ENCODE assay signal across 9 cellular contexts in the genomic region with DNA sequence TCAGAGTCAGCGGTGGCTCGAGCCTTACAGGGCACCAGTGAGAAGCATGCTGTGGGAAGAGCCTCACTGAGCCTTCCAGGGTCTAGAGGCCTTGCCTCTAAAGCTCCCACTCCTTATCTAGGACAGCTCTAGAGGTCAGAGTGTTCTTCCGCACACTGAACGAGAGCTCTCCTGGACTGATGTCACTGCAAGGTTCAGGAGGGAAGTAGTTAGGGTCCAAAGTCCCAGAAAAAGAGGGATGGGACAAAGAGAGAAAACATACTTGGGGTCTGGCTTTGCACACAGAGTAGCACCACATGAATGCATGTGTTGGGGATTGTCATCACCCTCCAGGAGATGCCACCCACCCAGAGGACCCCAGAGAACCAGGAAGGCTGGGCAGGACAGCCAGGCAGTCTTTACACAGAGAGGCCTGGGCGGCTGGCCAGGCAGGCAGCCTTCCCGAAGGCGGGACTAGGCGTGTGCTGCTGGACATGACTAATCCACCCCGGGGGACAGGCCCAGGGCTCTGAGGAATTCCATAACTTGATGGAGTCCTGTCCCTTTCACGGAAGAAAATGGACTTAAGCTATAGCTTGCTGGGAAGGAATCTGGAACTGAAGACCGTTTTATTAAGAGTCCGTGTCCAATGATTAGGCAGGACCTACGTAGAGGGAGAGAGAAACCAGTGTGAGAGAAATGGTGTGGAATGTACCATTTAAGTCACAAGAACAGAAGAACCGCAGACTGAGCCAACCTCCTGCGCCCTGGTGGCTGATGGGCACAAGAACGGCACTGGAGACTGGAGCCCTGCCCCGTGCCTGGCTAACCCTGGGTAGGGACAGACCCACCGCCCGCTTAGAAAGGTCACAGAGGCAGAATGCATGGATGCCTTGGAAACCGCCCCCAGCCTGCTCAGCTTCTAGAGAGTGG. TPM values are rescaled to one million over a fixed set of nuclear protein-coding genes. Genes with fewer than 3 reads are reported as not detected.
DNase-seq lines count a peak whose midpoint lies in the region; ATAC-seq, FAIRE-seq and TF ChIP-seq lines count a peak whose summit lies in the region.
"Had no signal": no experiment of that assay in that cellular context is flagged by ENCODE, and none has a peak within 500 bp of the region (broad histone marks: within the 10 kb centered on the region; RNA-seq: fewer than 3 reads in every experiment).

No MANE protein-coding gene starts in this region.

- no peaks in the 10 kb centered on the region for H3K79me2 ChIP-seq in HepG2 (ENCODE audit: insufficient read depth, low read length)

- DNase-seq in HT1080 (ENCODE audit: low read depth) (peak; percentile 84), choroid plexus epithelial cell (ENCODE audit: low read depth) (peak; percentile 92), HepG2 (ENCODE audit: low spot score) (no peak), suprapubic skin (ENCODE audit: low spot score in 2 of 2) (peak in 1 of 2 donors; percentile 90), NCI-H146 treated with DMSO at 0.1 percent for 48 hours (lab: John Stamatoyannopoulos, UW; ENCODE audit: unreplicated experiment) (no peak), NCI-H1092 treated with DMSO at 0.1 percent for 48 hours (lab: John Stamatoyannopoulos, UW) (no peak), DMS53 treated with DMSO at 0.1 percent for 48 hours (lab: John Stamatoyannopoulos, UW; ENCODE audit: unreplicated experiment) (no peak)
- DNase-seq: naive thymus-derived CD8-positive, alpha-beta T cell had no signal

- in situ Hi-C loops in HepG2 (cut with HindIII; ENCODE audit: extremely low pct_ligation_motif_present, low pct_unique_long_range_greater_than_20kb), result no loop called here

- WGBS in HepG2 (ENCODE audit: low lambda C conversion rate), result 78% methylated on average over 19 of the region's 20 CpGs
- 50% methylated on average over 15 of the region's 20 CpGs for WGBS in suprapubic skin

- no peak for TF ChIP-seq POLR2A in HepG2 (IDR thresholded peaks at IDR 0.05; ENCODE audit: insufficient read depth in 1 of 2, low read depth in 2 of 2, low read length in 2 of 2)
- no peak for TF ChIP-seq POLR2A in suprapubic skin (IDR thresholded peaks at IDR 0.05)

- H3K9me3 ChIP-seq in HepG2 (ENCODE audit: low read length), result no peaks in the 10 kb centered on the region
- H3K9me3 ChIP-seq in suprapubic skin, result no peaks in the 10 kb centered on the region

- FAIRE-seq in HepG2 (lab: Jason Lieb, UNC), result peak; percentile 39

- TF ChIP-seq EP300 in HepG2 (IDR thresholded peaks at IDR 0.05; ENCODE audit: low read depth in 2 of 2, low read length in 2 of 2) (no peak), HepG2 (CRISPR knock-in tag; IDR thresholded peaks at IDR 0.05; ENCODE audit: borderline replicate concordance) (no peak), suprapubic skin (IDR thresholded peaks at IDR 0.05) (no peak)

- no peak overlapping the region for H3K9ac ChIP-seq in HepG2 (ENCODE audit: insufficient read depth, low read depth, low read length)

- H4K20me1 ChIP-seq in HepG2 (ENCODE audit: insufficient read depth, low read length), result peaks cover 49% of the 10 kb centered on the region; the same call in 1 of the 2 replicates

- H3K27me3 ChIP-seq in HepG2 (ENCODE audit: control insufficient read depth in 1 of 2, insufficient read depth in 2 of 2, low read length in 2 of 2) (no peaks in the 10 kb centered on the region), suprapubic skin (no peaks in the 10 kb centered on the region)

- peaks cover 39 to 88% of the 10 kb centered on the region in 2 experiments for H3K36me3 ChIP-seq in HepG2 (replicated peaks in 1 of 2; ENCODE audit: control insufficient read depth in 1 of 2, insufficient read depth in 2 of 2, low read length in 2 of 2)
- peaks cover 68% of the 10 kb centered on the region for H3K36me3 ChIP-seq in suprapubic skin

- H3K4me1 ChIP-seq in HepG2 (ENCODE audit: insufficient read depth, low read length) (peaks cover 40% of the 10 kb centered on the region), suprapubic skin (peaks cover 76% of the 10 kb centered on the region)

- H3K4me2 ChIP-seq in HepG2 (ENCODE audit: low read depth, low read length), result no peak overlapping the region

- POLR2A ChIA-PET in HepG2 (lab: Yijun Ruan, JAX), result interaction anchor here (0.6 to 1.4 kb wide), 2 partner anchors 23 to 68 kb away, joined by 3 to 4 read pairs; no protein-coding TSS in a partner anchor

- no TSS peak for BruUV-seq in HepG2 (replicated peaks; lab: Mats Ljungman, UMichigan)

- H3K27ac ChIP-seq in HepG2 (ENCODE audit: extremely low read length, insufficient read depth, low read length) (peak overlapping the region; percentile 38), suprapubic skin (peak overlapping the region; percentile 86)

- no peak overlapping the region for H2AFZ ChIP-seq in HepG2 (ENCODE audit: low read length)

- intact Hi-C loops in HepG2 (cut with micrococcal nuclease; ENCODE audit: unreplicated experiment), result loop anchor here (5.0 kb wide), 1 partner anchor 72 kb away; no protein-coding TSS in a partner anchor

- peak; percentile 16 for ATAC-seq in HepG2
- ATAC-seq in GM18502 (IDR thresholded peaks at IDR 0.05; ENCODE audit: poor library complexity, unreplicated experiment), result no peak
- ATAC-seq: naive thymus-derived CD8-positive, alpha-beta T cell had no signal

- CTCF ChIA-PET in HepG2 (lab: Yijun Ruan, JAX; ENCODE audit: low intra/inter-chr PET ratio, low total read pairs), result no interaction called here

- no peak for TF ChIP-seq RAD21 in HepG2 (CRISPR knock-in tag; IDR thresholded peaks at IDR 0.05)

- TF ChIP-seq CTCF in choroid plexus epithelial cell (conservative IDR thresholded peaks at IDR 0.05; ENCODE audit: low read depth, low read length) (peak; percentile 11), HepG2 (CRISPR knock-in tag; IDR thresholded peaks at IDR 0.05) (no peak), suprapubic skin (IDR thresholded peaks at IDR 0.05) (no peak)

- H3K4me3 ChIP-seq in choroid plexus epithelial cell (ENCODE audit: low read depth, low read length) (no peak overlapping the region), HepG2 (replicated peaks in 1 of 3; ENCODE audit: insufficient read depth in 1 of 3, low read depth in 2 of 3, low read length in 3 of 3) (no peak overlapping the region), suprapubic skin (no peak overlapping the region)

RNA-seq across cellular contexts. Expression of a gene that starts 16.7 kb away (rescaled TPM):
- total RNA-seq in HT1080 (2014; rRNA removed; shearing (Covaris generic)), result not detected in 2 replicates
- polyA plus RNA-seq in HT1080 (2015; cell fraction: cytosol; rRNA removed), result 0.03 and 0.20 TPM in 2 replicates
- 0.87 TPM in 1 of 2 replicates, not detected in the other for polyA plus RNA-seq in HT1080 (2015; cell fraction: nucleus; rRNA removed)
- 0.07 TPM in 1 of 2 replicates, not detected in the other for total RNA-seq in HepG2 (2016; rRNA removed; fragmentation: Illumina TruSeq; extraction: Trizol)
- total RNA-seq in HepG2 (2016; cell fraction: cytosol; rRNA removed; fragmentation: Illumina TruSeq; extraction: Trizol; ENCODE audit: low read depth), result not detected in 2 replicates
- 0.06 TPM in 1 of 2 replicates, not detected in the other for total RNA-seq in HepG2 (2016; cell fraction: insoluble cytoplasmic fraction; rRNA removed; fragmentation: Illumina TruSeq; extraction: Trizol)
- total RNA-seq in HepG2 (2016; cell fraction: membrane; rRNA removed; fragmentation: Illumina TruSeq; extraction: Trizol), result not detected in 2 replicates
- total RNA-seq in HepG2 (2016; cell fraction: nucleus; rRNA removed; fragmentation: Illumina TruSeq; extraction: Trizol), result not detected in 2 replicates
- 0.15 and 0.17 TPM in 2 replicates for polyA plus RNA-seq in HepG2 (2011; rRNA removed)
- 0.04 and 0.05 TPM in 2 replicates for polyA plus RNA-seq in HepG2 (2011; cell fraction: cytosol; rRNA removed)
- polyA plus RNA-seq in HepG2 (2011; cell fraction: nucleus; rRNA removed), result 0.78 and 0.82 TPM in 2 replicates
- polyA plus RNA-seq in HepG2 (2012), result 0.07 TPM in 1 of 2 replicates, not detected in the other
- polyA plus RNA-seq in HepG2 (2016; cell fraction: cytosol; fragmentation: Illumina TruSeq; extraction: Trizol; ENCODE audit: low read depth), result not detected in 2 replicates
- polyA plus RNA-seq in HepG2 (2016; cell fraction: insoluble cytoplasmic fraction; fragmentation: Illumina TruSeq; extraction: Trizol; ENCODE audit: low read depth), result not detected in 2 replicates
- polyA plus RNA-seq in HepG2 (2016; cell fraction: membrane; fragmentation: Illumina TruSeq; extraction: Trizol; ENCODE audit: low read depth), result 0.10 TPM in 1 of 2 replicates, not detected in the other
- not detected in 2 replicates for polyA plus RNA-seq in HepG2 (2016; cell fraction: nucleus; fragmentation: Illumina TruSeq; extraction: Trizol; ENCODE audit: insufficient read depth, low read depth)
- polyA minus RNA-seq in HepG2 (2011; rRNA and poly(A)+ RNA removed; ENCODE audit: low replicate concordance), result 0.76 and 0.96 TPM in 2 replicates
- not detected in 2 replicates for polyA minus RNA-seq in HepG2 (2011; cell fraction: cytosol; rRNA and poly(A)+ RNA removed)
- 0.99 and 1.2 TPM in 2 replicates for polyA minus RNA-seq in HepG2 (2011; cell fraction: nucleus; rRNA and poly(A)+ RNA removed)
- 10 to 100 TPM in 3 of 4 donors, 1 to 10 TPM in 1; 8.0 to 81.6 (median 47.5) TPM for total RNA-seq in suprapubic skin
- polyA plus RNA-seq: naive thymus-derived CD8-positive, alpha-beta T cell had no signal

RNA-seq across cellular contexts. Expression of a gene that starts 48.1 kb away (rescaled TPM):
- total RNA-seq in HT1080 (2014; rRNA removed; shearing (Covaris generic)), result 0.13 and 0.85 TPM in 2 replicates
- polyA plus RNA-seq in HT1080 (2015; cell fraction: cytosol; rRNA removed), result 1.5 and 1.8 TPM in 2 replicates
- polyA plus RNA-seq in HT1080 (2015; cell fraction: nucleus; rRNA removed), result 5.7 and 7.1 TPM in 2 replicates
- total RNA-seq in HepG2 (2016; rRNA removed; fragmentation: Illumina TruSeq; extraction: Trizol) (0.09 TPM in 1 of 2 replicates, not detected in the other), suprapubic skin (100 to 1,000 TPM; 205 to 253 (median 245) TPM)
- under 0.01 TPM in 1 of 2 replicates, not detected in the other for total RNA-seq in HepG2 (2016; cell fraction: cytosol; rRNA removed; fragmentation: Illumina TruSeq; extraction: Trizol; ENCODE audit: low read depth)
- total RNA-seq in HepG2 (2016; cell fraction: insoluble cytoplasmic fraction; rRNA removed; fragmentation: Illumina TruSeq; extraction: Trizol), result 0.09 TPM in 1 of 2 replicates, not detected in the other
- 0.03 TPM in 2 replicates for total RNA-seq in HepG2 (2016; cell fraction: membrane; rRNA removed; fragmentation: Illumina TruSeq; extraction: Trizol)
- 0.44 and 0.93 TPM in 2 replicates for total RNA-seq in HepG2 (2016; cell fraction: nucleus; rRNA removed; fragmentation: Illumina TruSeq; extraction: Trizol)
- polyA plus RNA-seq in HepG2 (2011; rRNA removed), result 0.28 and 0.43 TPM in 2 replicates
- 0.09 and 0.27 TPM in 2 replicates for polyA plus RNA-seq in HepG2 (2011; cell fraction: cytosol; rRNA removed)
- polyA plus RNA-seq in HepG2 (2011; cell fraction: nucleus; rRNA removed), result 1.4 and 2.1 TPM in 2 replicates
- polyA plus RNA-seq in HepG2 (2012), result 0.20 and 0.63 TPM in 2 replicates
- 0.01 and 0.02 TPM in 2 replicates for polyA plus RNA-seq in HepG2 (2016; cell fraction: cytosol; fragmentation: Illumina TruSeq; extraction: Trizol; ENCODE audit: low read depth)
- polyA plus RNA-seq in HepG2 (2016; cell fraction: insoluble cytoplasmic fraction; fragmentation: Illumina TruSeq; extraction: Trizol; ENCODE audit: low read depth), result 0.04 TPM in 1 of 2 replicates, not detected in the other
- 0.01 and 0.05 TPM in 2 replicates for polyA plus RNA-seq in HepG2 (2016; cell fraction: membrane; fragmentation: Illumina TruSeq; extraction: Trizol; ENCODE audit: low read depth)
- 0.29 and 0.71 TPM in 2 replicates for polyA plus RNA-seq in HepG2 (2016; cell fraction: nucleus; fragmentation: Illumina TruSeq; extraction: Trizol; ENCODE audit: insufficient read depth, low read depth)
- polyA minus RNA-seq in HepG2 (2011; rRNA and poly(A)+ RNA removed; ENCODE audit: low replicate concordance), result 0.54 and 1.5 TPM in 2 replicates
- 0.70 and 0.79 TPM in 2 replicates for polyA minus RNA-seq in HepG2 (2011; cell fraction: cytosol; rRNA and poly(A)+ RNA removed)
- polyA minus RNA-seq in HepG2 (2011; cell fraction: nucleus; rRNA and poly(A)+ RNA removed), result 0.50 and 1.9 TPM in 2 replicates
- polyA plus RNA-seq: naive thymus-derived CD8-positive, alpha-beta T cell had no signal

Comparison
In these comparisons a context has a peak if more than half of its experiments do, and no peak if none do; other contexts are left out.
1. DNase-seq: peak in HT1080 (single experiment) and choroid plexus epithelial cell (single experiment); none in HepG2 (single experiment), NCI-H146 treated with DMSO at 0.1 percent for 48 hours (single experiment), NCI-H1092 treated with DMSO at 0.1 percent for 48 hours (single experiment) and DMS53 treated with DMSO at 0.1 percent for 48 hours (single experiment).
2. RNA of a gene that starts 48.1 kb away (total RNA-seq): 205 to 253 TPM in suprapubic skin; 0.13 to 0.85 TPM in HT1080 and under 0.01 to 0.93 TPM in HepG2; every median in the first group is over 100 times any median in the second.